ENCODE assay signal across 38 cellular contexts in the genomic region with DNA sequence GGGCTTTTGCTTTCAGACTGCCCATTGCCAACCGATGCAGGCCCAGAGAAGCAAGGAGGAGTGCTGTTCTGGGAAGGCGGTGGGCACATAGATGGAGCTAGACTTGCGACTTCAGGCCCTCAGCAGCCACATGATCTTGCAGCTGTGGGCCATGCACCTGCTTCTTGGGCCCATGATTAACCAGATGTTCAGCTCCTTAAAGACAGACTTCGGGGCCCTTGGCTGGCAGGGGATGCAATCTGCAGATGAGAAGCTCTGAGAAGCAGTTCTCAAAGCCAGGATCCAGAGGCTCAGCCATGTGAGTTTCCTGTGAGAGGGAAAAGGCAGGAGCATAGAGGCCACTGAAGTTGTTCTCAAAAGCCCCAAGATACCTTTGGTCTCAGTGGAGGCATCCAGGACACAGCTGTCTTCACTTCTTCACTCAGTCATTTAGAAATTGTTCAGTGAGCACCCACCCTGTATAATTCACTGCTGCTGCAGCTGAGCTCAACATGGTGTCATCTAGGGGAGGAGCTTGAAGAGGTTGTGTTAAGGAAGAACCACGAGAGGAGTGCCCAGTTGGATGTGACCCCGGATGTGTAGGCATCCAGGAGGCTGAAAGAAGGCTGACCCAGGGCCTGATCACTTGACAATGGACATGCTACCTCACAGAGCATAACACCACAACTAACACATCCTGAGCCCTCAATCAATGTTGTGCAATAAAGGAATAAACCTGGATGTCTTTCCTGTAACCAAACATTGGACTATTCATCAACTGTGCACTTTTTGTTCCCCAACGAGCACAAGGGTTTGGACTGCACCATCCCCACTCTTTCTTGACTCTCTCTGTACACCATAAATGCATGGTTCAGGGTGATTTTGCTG. TPM values are rescaled to one million over a fixed set of nuclear protein-coding genes. Genes with fewer than 3 reads are reported as not detected.
"Had no signal": no experiment of that assay in that cellular context is flagged by ENCODE, and none has a peak within 500 bp of the region (broad histone marks: within the 10 kb centered on the region; RNA-seq: fewer than 3 reads in every experiment).

No MANE protein-coding gene starts in this region.

- H3K4me3 Mint-ChIP-seq: activated CD4-positive, alpha-beta memory T cell treated with anti-CD3 and anti-CD28 coated beads for 36 hours; activated CD4-positive, alpha-beta T cell treated with anti-CD3 and anti-CD28 coated beads for 36 hours; activated CD4-positive, alpha-beta T cell treated with anti-CD3 and anti-CD28 coated beads, Interleukin-2, amount 10 ng/mL, durations not matched to agents 24 days and 14 days; activated CD8-positive, alpha-beta memory T cell treated with anti-CD3 and anti-CD28 coated beads, Interleukin-2, amount 10 ng/mL, durations not matched to agents 7 days and 5 days; activated CD8-positive, alpha-beta T cell treated with anti-CD3 and anti-CD28 coated beads, Interleukin-2, amount 10 ng/mL, durations not matched to agents 7 days and 5 days; activated naive CD4-positive, alpha-beta T cell treated with anti-CD3 and anti-CD28 coated beads for 36 hours; activated naive CD4-positive, alpha-beta T cell treated with anti-CD3 and anti-CD28 coated beads, Interleukin-2, amount 50 U/mL, for 24 hours; activated naive CD8-positive, alpha-beta T cell treated with anti-CD3 and anti-CD28 coated beads for 36 hours; activated naive CD8-positive, alpha-beta T cell treated with anti-CD3 and anti-CD28 coated beads, Interleukin-2, amount 50 U/mL, for 24 hours; activated T-helper 1 cell treated with anti-CD3 and anti-CD28 coated beads, Interleukin-12 subunit alpha, Interleukin-12 subunit beta, Interleukin-2, Interleukin-4 antibody, amounts not matched to agents 30 ng/mL and 10 ng/mL and 1 ng/mL, durations not matched to agents 14 hours and 24 hours and 36 hours; brain; dendritic cell treated with granulocyte-macrophage colony-stimulating factor and Interleukin-4, amounts not matched to agents 40 ng/mL and 50 ng/mL, for 4 days; endodermal cell; T-helper 17 cell; T-helper 2 cell treated with Interferon-gamma antibody and Interleukin-4, amounts not matched to agents 5 μg/mL and 100 μg/mL, for 36 hours had no signal

- H3K4me1 Mint-ChIP-seq: activated CD4-positive, alpha-beta T cell treated with anti-CD3 and anti-CD28 coated beads for 36 hours; activated CD4-positive, alpha-beta T cell treated with anti-CD3 and anti-CD28 coated beads, Interleukin-2, amount 10 ng/mL, durations not matched to agents 24 days and 14 days; activated CD8-positive, alpha-beta memory T cell treated with anti-CD3 and anti-CD28 coated beads, Interleukin-2, amount 10 ng/mL, durations not matched to agents 7 days and 5 days; activated naive CD4-positive, alpha-beta T cell treated with anti-CD3 and anti-CD28 coated beads, Interleukin-2, amount 50 U/mL, for 24 hours; activated naive CD8-positive, alpha-beta T cell treated with anti-CD3 and anti-CD28 coated beads, Interleukin-2, amount 50 U/mL, for 24 hours; T-helper 17 cell had no signal

- H3K9me3 Mint-ChIP-seq: activated CD4-positive, alpha-beta memory T cell treated with anti-CD3 and anti-CD28 coated beads for 36 hours; activated CD4-positive, alpha-beta T cell treated with anti-CD3 and anti-CD28 coated beads, Interleukin-2, amount 10 ng/mL, durations not matched to agents 24 days and 14 days; activated naive CD4-positive, alpha-beta T cell treated with anti-CD3 and anti-CD28 coated beads for 36 hours; activated naive CD4-positive, alpha-beta T cell treated with anti-CD3 and anti-CD28 coated beads, Interleukin-2, amount 50 U/mL, for 24 hours; activated naive CD8-positive, alpha-beta T cell treated with anti-CD3 and anti-CD28 coated beads for 36 hours; activated naive CD8-positive, alpha-beta T cell treated with anti-CD3 and anti-CD28 coated beads, Interleukin-2, amount 50 U/mL, for 24 hours; activated T-helper 1 cell treated with anti-CD3 and anti-CD28 coated beads, Interleukin-12 subunit alpha, Interleukin-12 subunit beta, Interleukin-2, Interleukin-4 antibody, amounts not matched to agents 30 ng/mL and 10 ng/mL and 1 ng/mL, durations not matched to agents 14 hours and 24 hours and 36 hours; activated T-helper 2 cell treated with anti-CD3 and anti-CD28 coated beads, Interferon-gamma antibody, Interleukin-2, Interleukin-4, amounts not matched to agents 10 μg/mL and 5 μg/mL and 100 μg/mL, durations not matched to agents 14 hours and 24 hours and 36 hours; brain; dendritic cell treated with granulocyte-macrophage colony-stimulating factor and Interleukin-4, amounts not matched to agents 40 ng/mL and 50 ng/mL, for 4 days; endodermal cell; T-helper 2 cell treated with Interferon-gamma antibody and Interleukin-4, amounts not matched to agents 5 μg/mL and 100 μg/mL, for 36 hours had no signal

- H3K4me3 ChIP-seq: adrenal gland, ascending aorta, breast epithelium, cardiac muscle cell, coronary artery, dorsolateral prefrontal cortex, gastrocnemius medialis, heart right ventricle had no signal

- H3K9me3 ChIP-seq: adrenal gland, ascending aorta, breast epithelium, gastrocnemius medialis, heart right ventricle had no signal

- H3K36me3 Mint-ChIP-seq: activated CD4-positive, alpha-beta memory T cell treated with anti-CD3 and anti-CD28 coated beads for 36 hours; activated CD8-positive, alpha-beta memory T cell treated with anti-CD3 and anti-CD28 coated beads, Interleukin-2, amount 10 ng/mL, durations not matched to agents 7 days and 5 days; activated naive CD4-positive, alpha-beta T cell treated with anti-CD3 and anti-CD28 coated beads, Interleukin-2, amount 50 U/mL, for 24 hours; activated naive CD8-positive, alpha-beta T cell treated with anti-CD3 and anti-CD28 coated beads for 36 hours; brain had no signal

- H3K4me1 ChIP-seq: adrenal gland, ascending aorta, breast epithelium, foreskin keratinocyte, gastrocnemius medialis, heart right ventricle had no signal

- H3K27ac ChIP-seq: adrenal gland, ascending aorta, breast epithelium, cardiac muscle cell, coronary artery, dorsolateral prefrontal cortex, foreskin keratinocyte, gastrocnemius medialis, heart right ventricle had no signal

- H3K27ac Mint-ChIP-seq: activated CD4-positive, alpha-beta memory T cell treated with anti-CD3 and anti-CD28 coated beads for 36 hours; activated CD4-positive, alpha-beta T cell treated with anti-CD3 and anti-CD28 coated beads for 36 hours; activated CD4-positive, alpha-beta T cell treated with anti-CD3 and anti-CD28 coated beads, Interleukin-2, amount 10 ng/mL, durations not matched to agents 24 days and 14 days; activated CD8-positive, alpha-beta memory T cell treated with anti-CD3 and anti-CD28 coated beads, Interleukin-2, amount 10 ng/mL, durations not matched to agents 7 days and 5 days; activated CD8-positive, alpha-beta T cell treated with anti-CD3 and anti-CD28 coated beads, Interleukin-2, amount 10 ng/mL, durations not matched to agents 7 days and 5 days; activated naive CD4-positive, alpha-beta T cell treated with anti-CD3 and anti-CD28 coated beads for 36 hours; activated naive CD4-positive, alpha-beta T cell treated with anti-CD3 and anti-CD28 coated beads, Interleukin-2, amount 50 U/mL, for 24 hours; activated naive CD8-positive, alpha-beta T cell treated with anti-CD3 and anti-CD28 coated beads for 36 hours; activated naive CD8-positive, alpha-beta T cell treated with anti-CD3 and anti-CD28 coated beads, Interleukin-2, amount 50 U/mL, for 24 hours; activated T-helper 1 cell treated with anti-CD3 and anti-CD28 coated beads, Interleukin-12 subunit alpha, Interleukin-12 subunit beta, Interleukin-2, Interleukin-4 antibody, amounts not matched to agents 30 ng/mL and 10 ng/mL and 1 ng/mL, durations not matched to agents 14 hours and 24 hours and 36 hours; activated T-helper 2 cell treated with anti-CD3 and anti-CD28 coated beads, Interferon-gamma antibody, Interleukin-2, Interleukin-4, amounts not matched to agents 10 μg/mL and 5 μg/mL and 100 μg/mL, durations not matched to agents 14 hours and 24 hours and 36 hours; brain; dendritic cell treated with granulocyte-macrophage colony-stimulating factor and Interleukin-4, amounts not matched to agents 40 ng/mL and 50 ng/mL, for 4 days; endodermal cell; T-helper 17 cell; T-helper 2 cell treated with Interferon-gamma antibody and Interleukin-4, amounts not matched to agents 5 μg/mL and 100 μg/mL, for 36 hours had no signal

- H3K27me3 ChIP-seq: adrenal gland, ascending aorta, breast epithelium, cardiac muscle cell, dorsolateral prefrontal cortex, foreskin keratinocyte, gastrocnemius medialis had no signal

- ATAC-seq: activated CD4-positive, alpha-beta T cell treated with anti-CD3 and anti-CD28 coated beads for 36 hours; activated CD8-positive, alpha-beta memory T cell treated with anti-CD3 and anti-CD28 coated beads, Interleukin-2, amount 10 ng/mL, durations not matched to agents 7 days and 5 days; activated CD8-positive, alpha-beta T cell treated with anti-CD3 and anti-CD28 coated beads, Interleukin-2, amount 10 ng/mL, durations not matched to agents 7 days and 5 days; activated naive CD8-positive, alpha-beta T cell treated with anti-CD3 and anti-CD28 coated beads, Interleukin-2, amount 50 U/mL, for 24 hours; esophagus mucosa; foreskin keratinocyte; gastrocnemius medialis; heart right ventricle; T-helper 17 cell had no signal

- H3K36me3 ChIP-seq: adrenal gland, ascending aorta, breast epithelium, cardiac muscle cell, gastrocnemius medialis, heart right ventricle had no signal

- DNase-seq: activated CD4-positive, alpha-beta memory T cell treated with anti-CD3 and anti-CD28 coated beads for 36 hours; activated CD4-positive, alpha-beta T cell treated with anti-CD3 and anti-CD28 coated beads for 36 hours; activated CD4-positive, alpha-beta T cell treated with anti-CD3 and anti-CD28 coated beads, Interleukin-2, amount 10 ng/mL, durations not matched to agents 24 days and 14 days; activated CD4-positive, CD25-positive, alpha-beta regulatory T cell; activated CD4-positive, CD25-positive, alpha-beta regulatory T cell treated with anti-CD3 and anti-CD28 coated beads, Interleukin-2, amount 50 U/mL, for 72 hours; activated CD8-positive, alpha-beta memory T cell treated with anti-CD3 and anti-CD28 coated beads, Interleukin-2, amount 10 ng/mL, durations not matched to agents 7 days and 5 days; activated CD8-positive, alpha-beta memory T cell treated with anti-CD3 and anti-CD28 coated beads, Interleukin-2, amount 50 U/mL, for 4 hours; activated CD8-positive, alpha-beta T cell treated with anti-CD3 and anti-CD28 coated beads, Interleukin-2, amount 10 ng/mL, durations not matched to agents 7 days and 5 days; activated effector memory CD4-positive, alpha-beta T cell treated with anti-CD3 and anti-CD28 coated beads, Interleukin-2, amount 50 U/mL, for 16 hours; activated naive CD4-positive, alpha-beta T cell treated with anti-CD3 and anti-CD28 coated beads for 36 hours; activated naive CD8-positive, alpha-beta T cell treated with anti-CD3 and anti-CD28 coated beads for 36 hours; activated naive CD8-positive, alpha-beta T cell treated with anti-CD3 and anti-CD28 coated beads, Interleukin-2, amount 50 U/mL, for 24 hours; activated T-cell treated with anti-CD3 and anti-CD28 coated beads, Interleukin-2, amount 50 U/mL, for 1 hour; activated T-cell treated with anti-CD3 and anti-CD28 coated beads, Interleukin-2, amount 50 U/mL, for 48 hours; adrenal gland; amygdala; central memory CD4-positive, alpha-beta T cell; cerebellar nuclear complex; dorsolateral prefrontal cortex; effector memory CD4-positive, alpha-beta T cell; endodermal cell; foreskin keratinocyte; gastrocnemius medialis; heart right ventricle; T-helper 1 cell; T-helper 17 cell had no signal

RNA-seq across cellular contexts. Expression of gene TMEM200C, which starts 44.7 kb away (rescaled TPM):
- total RNA-seq: activated CD4-positive, alpha-beta memory T cell treated with anti-CD3 and anti-CD28 coated beads for 36 hours; activated CD4-positive, alpha-beta T cell treated with anti-CD3 and anti-CD28 coated beads for 36 hours; activated CD4-positive, alpha-beta T cell treated with anti-CD3 and anti-CD28 coated beads, Interleukin-2, amount 10 ng/mL, durations not matched to agents 24 days and 14 days; activated CD8-positive, alpha-beta memory T cell treated with anti-CD3 and anti-CD28 coated beads for 36 hours; activated CD8-positive, alpha-beta memory T cell treated with anti-CD3 and anti-CD28 coated beads, Interleukin-2, amount 10 ng/mL, durations not matched to agents 7 days and 5 days; activated CD8-positive, alpha-beta T cell treated with anti-CD3 and anti-CD28 coated beads, Interleukin-2, amount 10 ng/mL, durations not matched to agents 7 days and 5 days; activated naive CD4-positive, alpha-beta T cell treated with anti-CD3 and anti-CD28 coated beads for 36 hours; activated naive CD8-positive, alpha-beta T cell treated with anti-CD3 and anti-CD28 coated beads for 36 hours; activated T-helper 1 cell treated with anti-CD3 and anti-CD28 coated beads, Interleukin-12 subunit alpha, Interleukin-12 subunit beta, Interleukin-2, Interleukin-4 antibody, amounts not matched to agents 30 ng/mL and 10 ng/mL and 1 ng/mL, durations not matched to agents 14 hours and 24 hours and 36 hours; activated T-helper 2 cell treated with anti-CD3 and anti-CD28 coated beads, Interferon-gamma antibody, Interleukin-2, Interleukin-4, amounts not matched to agents 10 μg/mL and 5 μg/mL and 100 μg/mL, durations not matched to agents 14 hours and 24 hours and 36 hours; foreskin keratinocyte; T-helper 17 cell had no signal
